ENCODE assay signal across 13 cellular contexts in the genomic region with DNA sequence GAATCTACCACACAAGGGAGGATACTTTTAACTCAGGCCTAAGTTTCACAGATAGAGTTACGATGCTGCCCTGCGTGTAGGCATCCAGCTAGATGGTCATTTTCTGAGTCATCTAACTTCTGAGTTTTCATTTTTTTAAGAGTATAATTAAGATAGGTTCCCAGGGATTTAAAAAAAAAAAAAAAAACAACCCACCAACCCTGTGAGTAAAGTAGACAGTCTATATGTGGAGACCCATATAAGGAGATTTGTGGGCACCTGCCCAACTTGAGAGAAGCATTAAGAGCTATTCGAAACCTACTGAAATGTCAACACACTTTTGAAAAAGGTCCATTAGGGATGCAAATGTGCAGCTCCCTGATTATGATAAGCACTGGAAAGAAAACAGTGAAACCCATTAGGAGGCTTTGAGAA.
DNase-seq lines count a peak whose midpoint lies in the region.
"Had no signal": no experiment of that assay in that cellular context is flagged by ENCODE, and none has a peak within 500 bp of the region (broad histone marks: within the 10 kb centered on the region; RNA-seq: fewer than 3 reads in every experiment).

No MANE protein-coding gene starts in this region.

- no peaks in the 10 kb centered on the region for H3K36me3 ChIP-seq in effector memory CD4-positive, alpha-beta T cell (ENCODE audit: control insufficient read depth, insufficient read depth, low read length)
- H3K36me3 ChIP-seq: HAP-1 had no signal

- no peaks in the 10 kb centered on the region for H3K27me3 ChIP-seq in effector memory CD4-positive, alpha-beta T cell (replicated peaks; ENCODE audit: control insufficient read depth, insufficient read depth, low read length, poor library complexity, severe bottlenecking)
- H3K27me3 ChIP-seq: foreskin keratinocyte had no signal

- H3K9me3 ChIP-seq in effector memory CD4-positive, alpha-beta T cell (ENCODE audit: control insufficient read depth, low read length), result no peaks in the 10 kb centered on the region
- H3K9me3 ChIP-seq: HAP-1 had no signal

- DNase-seq in COR-L47 (lab: John Stamatoyannopoulos, UW) (peak; percentile 45), HT1080 (ENCODE audit: low read depth) (peak; percentile 25), NCI-H69 (lab: John Stamatoyannopoulos, UW) (peak; percentile 96), myocyte (ENCODE audit: low read depth) (peak; percentile 56), NCI-H2196 treated with DMSO at 0.1 percent for 48 hours (lab: John Stamatoyannopoulos, UW; ENCODE audit: unreplicated experiment) (no peak), kidney tubule cell (ENCODE audit: low spot score) (no peak)
- no peak for DNase-seq in effector memory CD4-positive, alpha-beta T cell
- no peak for DNase-seq in activated CD4-positive, alpha-beta T cell treated with anti-CD3 and anti-CD28 coated beads for 1 hour
- DNase-seq: aorta, foreskin keratinocyte, SHP77 had no signal

- H3K27ac ChIP-seq in effector memory CD4-positive, alpha-beta T cell (ENCODE audit: insufficient read depth, low read length, poor library complexity, severe bottlenecking), result no peak overlapping the region
- H3K27ac ChIP-seq: foreskin keratinocyte, HL-60 had no signal

- no peaks in the 10 kb centered on the region for H3K4me1 ChIP-seq in effector memory CD4-positive, alpha-beta T cell (ENCODE audit: control insufficient read depth, insufficient read depth, low read length, poor library complexity, severe bottlenecking)
- H3K4me1 ChIP-seq: foreskin keratinocyte had no signal

- no peak overlapping the region for H3K4me3 ChIP-seq in effector memory CD4-positive, alpha-beta T cell (ENCODE audit: insufficient read depth, low read depth, low read length, poor library complexity, severe bottlenecking)
- H3K4me3 ChIP-seq: HAP-1 had no signal

Comparison
In these comparisons a context has a peak if more than half of its experiments do, and no peak if none do; other contexts are left out.
1. DNase-seq: peak in COR-L47 (single experiment), HT1080 (single experiment), NCI-H69 (single experiment) and myocyte (single experiment); none in effector memory CD4-positive, alpha-beta T cell (0 of 3), NCI-H2196 treated with DMSO at 0.1 percent for 48 hours (single experiment), kidney tubule cell (single experiment) and activated CD4-positive, alpha-beta T cell treated with anti-CD3 and anti-CD28 coated beads for 1 hour (single experiment).